In the genomic region with DNA sequence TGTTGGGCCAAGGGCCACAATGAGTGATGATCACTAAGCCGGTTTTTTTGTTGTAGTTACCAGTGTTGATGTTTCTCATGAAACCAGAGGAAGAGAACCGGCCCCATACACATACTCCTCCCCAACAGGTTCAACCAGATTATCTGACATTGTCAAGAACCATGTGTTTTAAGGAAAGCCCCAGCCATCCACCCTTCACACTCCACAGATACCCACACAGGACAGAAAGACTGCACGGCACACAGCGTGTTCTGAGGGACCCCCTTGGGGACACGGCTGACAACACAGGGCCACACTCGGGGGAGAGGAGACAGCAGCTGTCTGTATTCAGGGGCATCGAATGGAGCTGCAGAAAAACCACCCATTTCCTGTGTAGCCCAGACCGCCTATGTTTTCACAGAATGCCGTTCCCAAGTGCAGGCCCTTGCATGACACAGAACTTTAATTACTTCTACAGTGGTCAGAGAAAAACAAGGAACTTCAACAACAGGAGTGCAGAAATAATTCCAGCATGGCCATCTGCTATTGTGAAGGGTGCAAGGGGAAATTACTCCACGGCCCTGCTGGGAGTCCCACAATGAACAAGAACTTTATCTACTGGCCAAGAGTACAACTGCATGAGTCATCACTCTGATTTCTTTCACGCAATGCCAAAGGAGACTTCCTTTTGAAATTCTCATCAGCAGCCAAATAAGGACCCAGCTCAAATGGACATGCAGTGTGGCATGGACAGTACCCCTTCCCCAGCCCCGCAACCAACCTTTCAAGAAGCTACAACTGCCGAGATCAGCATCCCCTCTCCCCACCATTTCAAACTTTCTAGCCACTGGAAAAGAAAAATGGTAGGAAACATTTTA, we compare ENCODE assay signal across 1 cellular context.
TF ChIP-seq lines count a peak whose summit lies in the region.

No MANE protein-coding gene starts in this region.

TF ChIP-seq in GM12878, 131 proteins besides CTCF, POLR2A, EP300 and RAD21 (continued from another document):
- TF ChIP-seq, protein P1, sequence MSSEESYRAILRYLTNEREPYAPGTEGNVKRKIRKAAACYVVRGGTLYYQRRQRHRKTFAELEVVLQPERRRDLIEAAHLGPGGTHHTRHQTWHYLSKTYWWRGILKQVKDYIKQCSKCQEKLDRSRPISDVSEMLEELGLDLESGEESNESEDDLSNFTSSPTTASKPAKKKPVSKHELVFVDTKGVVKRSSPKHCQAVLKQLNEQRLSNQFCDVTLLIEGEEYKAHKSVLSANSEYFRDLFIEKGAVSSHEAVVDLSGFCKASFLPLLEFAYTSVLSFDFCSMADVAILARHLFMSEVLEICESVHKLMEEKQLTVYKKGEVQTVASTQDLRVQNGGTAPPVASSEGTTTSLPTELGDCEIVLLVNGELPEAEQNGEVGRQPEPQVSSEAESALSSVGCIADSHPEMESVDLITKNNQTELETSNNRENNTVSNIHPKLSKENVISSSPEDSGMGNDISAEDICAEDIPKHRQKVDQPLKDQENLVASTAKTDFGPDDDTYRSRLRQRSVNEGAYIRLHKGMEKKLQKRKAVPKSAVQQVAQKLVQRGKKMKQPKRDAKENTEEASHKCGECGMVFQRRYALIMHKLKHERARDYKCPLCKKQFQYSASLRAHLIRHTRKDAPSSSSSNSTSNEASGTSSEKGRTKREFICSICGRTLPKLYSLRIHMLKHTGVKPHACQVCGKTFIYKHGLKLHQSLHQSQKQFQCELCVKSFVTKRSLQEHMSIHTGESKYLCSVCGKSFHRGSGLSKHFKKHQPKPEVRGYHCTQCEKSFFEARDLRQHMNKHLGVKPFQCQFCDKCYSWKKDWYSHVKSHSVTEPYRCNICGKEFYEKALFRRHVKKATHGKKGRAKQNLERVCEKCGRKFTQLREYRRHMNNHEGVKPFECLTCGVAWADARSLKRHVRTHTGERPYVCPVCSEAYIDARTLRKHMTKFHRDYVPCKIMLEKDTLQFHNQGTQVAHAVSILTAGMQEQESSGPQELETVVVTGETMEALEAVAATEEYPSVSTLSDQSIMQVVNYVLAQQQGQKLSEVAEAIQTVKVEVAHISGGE (CRISPR knock-in tag; IDR thresholded peaks at IDR 0.05) = no peak
- TF ChIP-seq NR2F1 (conservative IDR thresholded peaks at IDR 0.05) (no peak), NFXL1 (IDR thresholded peaks at IDR 0.05; ENCODE audit: borderline replicate concordance) (no peak)
